ENCODE assay signal across 8 cellular contexts in the genomic region with DNA sequence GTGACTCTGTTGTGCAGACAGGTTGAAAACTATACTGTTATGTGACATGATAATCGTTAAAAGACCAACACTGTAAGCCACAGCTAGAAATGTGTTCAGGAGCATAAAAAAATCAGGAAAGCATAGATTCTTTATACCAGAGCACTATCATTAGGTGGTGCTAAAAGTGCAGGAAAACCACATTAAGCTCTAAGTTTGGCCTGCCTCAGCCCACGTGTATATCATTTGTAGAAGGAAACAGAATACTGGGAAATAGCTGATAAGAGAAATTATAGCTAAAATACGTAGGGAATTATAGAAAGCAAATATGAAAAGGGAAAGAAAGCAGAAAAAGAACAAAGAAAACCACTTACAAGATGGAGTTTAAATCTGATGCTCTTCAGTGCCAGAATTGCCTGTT. TPM values are rescaled to one million over a fixed set of nuclear protein-coding genes. Genes with fewer than 3 reads are reported as not detected.
DNase-seq lines count a peak whose midpoint lies in the region; ATAC-seq and TF ChIP-seq lines count a peak whose summit lies in the region.

No MANE protein-coding gene starts in this region.

- H3K4me1 ChIP-seq in heart left ventricle = no peaks in the 10 kb centered on the region

- H3K36me3 ChIP-seq in heart left ventricle = no peaks in the 10 kb centered on the region

- peak in 2 of 4 donors; percentile 58 for ATAC-seq in heart left ventricle
- no peak for ATAC-seq in HG03280 (IDR thresholded peaks at IDR 0.05; ENCODE audit: unreplicated experiment)
- ATAC-seq in HG02759 (IDR thresholded peaks at IDR 0.05; ENCODE audit: unreplicated experiment) = no peak
- ATAC-seq in GM18502 (IDR thresholded peaks at IDR 0.05; ENCODE audit: poor library complexity, unreplicated experiment) = no peak

- intact Hi-C loops in heart left ventricle (cut with DNase I) = no loop called here

- no peak overlapping the region for H3K4me3 ChIP-seq in heart left ventricle

- no peak for TF ChIP-seq POLR2A in heart left ventricle (IDR thresholded peaks at IDR 0.05)

- peak in 7 of 12 donors; percentile 10 to 46 (median 35) for TF ChIP-seq CTCF in heart left ventricle (IDR thresholded peaks at IDR 0.05)

- in situ Hi-C loops in ACHN (cut with HindIII; ENCODE audit: low pct_ligation_motif_present, low pct_unique_long_range_greater_than_20kb, low sequenced_read_pairs) = no loop called here

- DNase-seq in ACHN (peak; percentile 55), H4 (ENCODE audit: low spot score) (peak; percentile 34), SK-N-DZ (ENCODE audit: low spot score) (peak; percentile 34), heart left ventricle (no peak)
- no peak for DNase-seq in stimulated activated CD4-positive, alpha-beta T cell treated with anti-CD3 and anti-CD28 coated beads, Interleukin-4, amount 100 ng/mL, for 4 hours

- no peaks in the 10 kb centered on the region for H3K27me3 ChIP-seq in heart left ventricle

- H3K27ac ChIP-seq in heart left ventricle = no peak overlapping the region

- H3K9me3 ChIP-seq in heart left ventricle = no peaks in the 10 kb centered on the region

- 24 to 30% (median 26%) methylated on average over 3 of the region's 3 CpGs for WGBS in heart left ventricle, 4 donors

RNA-seq across cellular contexts. Expression of gene C2orf74, which starts 26.5 kb away (rescaled TPM):
- total RNA-seq in H4 (2014; rRNA removed; shearing (Covaris generic)) = 15.0 and 19.3 TPM in 2 replicates
- 22.1 and 23.1 TPM in 2 replicates for polyA plus RNA-seq in SK-N-DZ (2014; cell fraction: cytosol; rRNA removed)
- 13.0 and 15.6 TPM in 2 replicates for polyA plus RNA-seq in SK-N-DZ (2014; cell fraction: nucleus; rRNA removed)
- total RNA-seq in heart left ventricle = 10 to 100 TPM; 12.3 to 38.4 (median 17.7) TPM
- 10 to 100 TPM; 16.6 to 51.8 TPM for polyA plus RNA-seq in heart left ventricle

Comparison
In these comparisons a context has a peak if more than half of its experiments do, and no peak if none do; other contexts are left out.
1. DNase-seq: peak in ACHN (single experiment), H4 (single experiment) and SK-N-DZ (single experiment); none in heart left ventricle (0 of 5) and stimulated activated CD4-positive, alpha-beta T cell treated with anti-CD3 and anti-CD28 coated beads, Interleukin-4, amount 100 ng/mL, for 4 hours (0 of 2).